1 cellular context compared by ENCODE assay signal in the genomic region with DNA sequence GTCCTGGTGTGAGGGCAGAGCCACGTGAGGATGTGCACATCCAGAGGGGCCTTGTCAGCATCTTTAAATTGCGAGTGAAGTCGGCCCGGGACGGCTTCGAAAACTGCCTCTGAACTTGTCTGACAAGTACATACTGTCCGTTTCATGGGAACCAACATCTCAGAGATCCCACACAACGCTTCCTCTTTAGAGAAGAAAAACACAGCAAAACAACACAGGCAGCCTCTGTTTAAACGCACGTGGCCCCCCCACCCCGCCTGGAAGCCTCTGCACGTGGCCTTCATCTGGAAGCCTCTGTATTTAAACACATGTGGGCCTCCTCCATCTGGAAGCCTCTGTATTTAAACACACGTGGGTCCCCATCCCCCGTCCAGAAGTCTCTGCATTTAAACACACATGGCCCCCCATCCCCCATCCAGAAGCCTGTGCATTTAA.
TF ChIP-seq lines count a peak whose summit lies in the region.

No MANE protein-coding gene starts in this region.

TF ChIP-seq in HepG2, 621 proteins besides CTCF, POLR2A, EP300 and RAD21:
- no peak for TF ChIP-seq SRSF1 (optimal IDR thresholded peaks at IDR 0.05; ENCODE audit: low read depth, low read length)
- TF ChIP-seq ZNF251 (CRISPR knock-in tag; IDR thresholded peaks at IDR 0.05) = no peak
- TF ChIP-seq AGO2 (optimal IDR thresholded peaks at IDR 0.05; ENCODE audit: low read depth, low read length) = peak; percentile 2
- TF ChIP-seq ZNF660 (CRISPR knock-in tag; IDR thresholded peaks at IDR 0.05; ENCODE audit: borderline replicate concordance, low read depth) = no peak
- no peak for TF ChIP-seq ZNF569 (CRISPR knock-in tag; IDR thresholded peaks at IDR 0.05; ENCODE audit: borderline replicate concordance)
- TF ChIP-seq, protein P1, sequence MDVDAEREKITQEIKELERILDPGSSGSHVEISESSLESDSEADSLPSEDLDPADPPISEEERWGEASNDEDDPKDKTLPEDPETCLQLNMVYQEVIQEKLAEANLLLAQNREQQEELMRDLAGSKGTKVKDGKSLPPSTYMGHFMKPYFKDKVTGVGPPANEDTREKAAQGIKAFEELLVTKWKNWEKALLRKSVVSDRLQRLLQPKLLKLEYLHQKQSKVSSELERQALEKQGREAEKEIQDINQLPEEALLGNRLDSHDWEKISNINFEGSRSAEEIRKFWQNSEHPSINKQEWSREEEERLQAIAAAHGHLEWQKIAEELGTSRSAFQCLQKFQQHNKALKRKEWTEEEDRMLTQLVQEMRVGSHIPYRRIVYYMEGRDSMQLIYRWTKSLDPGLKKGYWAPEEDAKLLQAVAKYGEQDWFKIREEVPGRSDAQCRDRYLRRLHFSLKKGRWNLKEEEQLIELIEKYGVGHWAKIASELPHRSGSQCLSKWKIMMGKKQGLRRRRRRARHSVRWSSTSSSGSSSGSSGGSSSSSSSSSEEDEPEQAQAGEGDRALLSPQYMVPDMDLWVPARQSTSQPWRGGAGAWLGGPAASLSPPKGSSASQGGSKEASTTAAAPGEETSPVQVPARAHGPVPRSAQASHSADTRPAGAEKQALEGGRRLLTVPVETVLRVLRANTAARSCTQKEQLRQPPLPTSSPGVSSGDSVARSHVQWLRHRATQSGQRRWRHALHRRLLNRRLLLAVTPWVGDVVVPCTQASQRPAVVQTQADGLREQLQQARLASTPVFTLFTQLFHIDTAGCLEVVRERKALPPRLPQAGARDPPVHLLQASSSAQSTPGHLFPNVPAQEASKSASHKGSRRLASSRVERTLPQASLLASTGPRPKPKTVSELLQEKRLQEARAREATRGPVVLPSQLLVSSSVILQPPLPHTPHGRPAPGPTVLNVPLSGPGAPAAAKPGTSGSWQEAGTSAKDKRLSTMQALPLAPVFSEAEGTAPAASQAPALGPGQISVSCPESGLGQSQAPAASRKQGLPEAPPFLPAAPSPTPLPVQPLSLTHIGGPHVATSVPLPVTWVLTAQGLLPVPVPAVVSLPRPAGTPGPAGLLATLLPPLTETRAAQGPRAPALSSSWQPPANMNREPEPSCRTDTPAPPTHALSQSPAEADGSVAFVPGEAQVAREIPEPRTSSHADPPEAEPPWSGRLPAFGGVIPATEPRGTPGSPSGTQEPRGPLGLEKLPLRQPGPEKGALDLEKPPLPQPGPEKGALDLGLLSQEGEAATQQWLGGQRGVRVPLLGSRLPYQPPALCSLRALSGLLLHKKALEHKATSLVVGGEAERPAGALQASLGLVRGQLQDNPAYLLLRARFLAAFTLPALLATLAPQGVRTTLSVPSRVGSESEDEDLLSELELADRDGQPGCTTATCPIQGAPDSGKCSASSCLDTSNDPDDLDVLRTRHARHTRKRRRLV (CRISPR knock-in tag; IDR thresholded peaks at IDR 0.05) = no peak
- TF ChIP-seq AGO1 (IDR thresholded peaks at IDR 0.05; ENCODE audit: low read depth, low read length, poor library complexity, severe bottlenecking) = no peak
- TF ChIP-seq ZNF557 (CRISPR knock-in tag; IDR thresholded peaks at IDR 0.05) = no peak
